18 cellular contexts compared by ENCODE assay signal in genomic region chr13:33997574-33997973, GRCh38.
"Had no signal": no experiment of that assay in that cellular context is flagged by ENCODE, and none has a peak within 500 bp of the region (broad histone marks: within the 10 kb centered on the region; RNA-seq: fewer than 3 reads in every experiment).

No MANE protein-coding gene starts in this region.

- H3K27me3 ChIP-seq: heart left ventricle, sigmoid colon had no signal

- H3K4me3 ChIP-seq: heart left ventricle, sigmoid colon, skin epidermis, thoracic aorta had no signal

- H3K36me3 ChIP-seq: heart left ventricle, sigmoid colon, thoracic aorta had no signal

- FAIRE-seq: endometrium, frontal cortex, urothelium cell line had no signal

- DNase-seq: effector memory CD4-positive, alpha-beta T cell; heart left ventricle; hippocampal formation; kidney glomerular epithelial cell; natural killer cell; posterior cingulate gyrus; sigmoid colon; stimulated activated CD4-positive, alpha-beta T cell treated with anti-CD3 and anti-CD28 coated beads, Interleukin-2, amount 100 ng/mL, for 24 hours; stimulated activated CD4-positive, alpha-beta T cell treated with anti-CD3 and anti-CD28 coated beads, Interleukin-4, amount 100 ng/mL, for 4 hours; stimulated activated naive B cell treated with anti-CD40 and anti-IgM and Interleukin-4, amounts not matched to agents 10 μg/mL and 1 μg/mL and 100 μg/mL, for 72 hours; stimulated activated naive CD8-positive, alpha-beta T cell treated with anti-CD3 and anti-CD28 coated beads, Interleukin-15, amount 100 ng/mL, for 72 hours; substantia nigra; trophoblast cell had no signal

- H3K27ac ChIP-seq: heart left ventricle, sigmoid colon, skin epidermis, thoracic aorta had no signal
